1 cellular context compared by ENCODE assay signal in genomic region chr2:97663962-97664635, GRCh38.
A peak's percentile ranks its signal among the peaks of the same experiment; 100 is the strongest.
TF ChIP-seq lines count a peak whose summit lies in the region.

TSS of gene ACTR1B (minus strand) at chr2:97664044. CDS start at chr2:97663890, 154 bp downstream.

TF ChIP-seq in GM23338, 12 proteins besides CTCF, POLR2A, EP300 and RAD21:
- TF ChIP-seq CREB1 (CRISPR knock-in tag; IDR thresholded peaks at IDR 0.05; ENCODE audit: low read depth) (peak; percentile 76), POLR2AphosphoS5 (IDR thresholded peaks at IDR 0.05; ENCODE audit: low read depth) (peak; percentile 78), EZH2phosphoT487 (IDR thresholded peaks at IDR 0.05; ENCODE audit: unreplicated experiment) (no peak)
